ENCODE assay signal across 17 cellular contexts in the genomic region with DNA sequence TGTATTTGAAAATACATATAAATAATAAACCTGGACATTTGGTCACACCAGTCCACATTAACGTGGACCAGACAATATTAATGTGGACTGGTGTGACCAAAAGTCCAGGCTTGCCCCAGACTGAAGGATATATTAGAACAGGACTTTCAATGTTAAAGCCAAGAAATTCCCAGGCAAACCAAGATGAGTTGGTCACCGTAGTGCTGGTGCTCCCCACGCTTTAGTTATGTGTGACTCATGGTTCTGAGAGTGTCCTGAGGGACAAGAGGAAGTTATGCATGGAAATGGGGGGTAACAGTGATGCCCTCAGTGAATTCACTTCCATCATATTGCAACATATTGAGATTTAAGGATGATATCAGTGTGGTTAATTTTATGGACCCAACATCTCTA. TPM values are rescaled to one million over a fixed set of nuclear protein-coding genes. Genes with fewer than 3 reads are reported as not detected.
DNase-seq lines count a peak whose midpoint lies in the region; ATAC-seq and TF ChIP-seq lines count a peak whose summit lies in the region.
"Had no signal": no experiment of that assay in that cellular context is flagged by ENCODE, and none has a peak within 500 bp of the region (broad histone marks: within the 10 kb centered on the region; RNA-seq: fewer than 3 reads in every experiment).

No MANE protein-coding gene starts in this region.

- no peak overlapping the region for H3K27ac Mint-ChIP-seq in neural progenitor cell
- H3K27ac Mint-ChIP-seq: naive thymus-derived CD8-positive, alpha-beta T cell; progenitor cell of endocrine pancreas; T-helper 17 cell had no signal

- H3K36me3 ChIP-seq in BJ (ENCODE audit: control insufficient read depth, insufficient read depth, low read length) (no peaks in the 10 kb centered on the region), mammary epithelial cell (ENCODE audit: insufficient read depth, low read length) (no peaks in the 10 kb centered on the region), neural progenitor cell (no peaks in the 10 kb centered on the region)
- H3K36me3 ChIP-seq: esophagus squamous epithelium, stomach had no signal

- TF ChIP-seq CTCF in BJ (IDR thresholded peaks at IDR 0.05; ENCODE audit: insufficient read depth, low read depth, low read length) (no peak), mammary epithelial cell (conservative IDR thresholded peaks at IDR 0.05 in 1 of 2, IDR thresholded peaks at IDR 0.05 in 1 of 2; ENCODE audit: extremely low read depth in 1 of 2, insufficient read depth in 1 of 2, low read depth in 1 of 2, low read length in 2 of 2) (no peak), lower leg skin (IDR thresholded peaks at IDR 0.05) (no peak), neural progenitor cell (IDR thresholded peaks at IDR 0.05) (no peak)

- H3K27ac ChIP-seq in mammary epithelial cell (ENCODE audit: insufficient read depth, low read depth, low read length), result no peak overlapping the region
- H3K27ac ChIP-seq in neural progenitor cell, result no peak overlapping the region
- H3K27ac ChIP-seq: esophagus squamous epithelium, stomach had no signal

- H3K79me2 ChIP-seq in mammary epithelial cell (ENCODE audit: insufficient read depth, low read length) (no peaks in the 10 kb centered on the region), neural progenitor cell (ENCODE audit: low read depth) (no peaks in the 10 kb centered on the region)

- H3K9me3 ChIP-seq in mammary epithelial cell (replicated peaks; ENCODE audit: insufficient read depth, low read length) (no peaks in the 10 kb centered on the region), neural progenitor cell (ENCODE audit: low read depth) (no peaks in the 10 kb centered on the region)
- H3K9me3 ChIP-seq: esophagus squamous epithelium, stomach had no signal

- intact Hi-C loops in mammary epithelial cell (cut with micrococcal nuclease), result no loop called here
- intact Hi-C loops in lower leg skin (cut with DNase I; ENCODE audit: low total_unique reads), result no loop called here

- no peaks in the 10 kb centered on the region for H3K9me3 Mint-ChIP-seq in neural progenitor cell
- H3K9me3 Mint-ChIP-seq: naive thymus-derived CD8-positive, alpha-beta T cell had no signal

- dilution Hi-C loops in mammary epithelial cell (cut with HindIII; ENCODE audit: low sequenced_read_pairs), result no loop called here

- no peaks in the 10 kb centered on the region for H3K27me3 Mint-ChIP-seq in neural progenitor cell (ENCODE audit: insufficient read depth, low read depth)
- H3K27me3 Mint-ChIP-seq: progenitor cell of endocrine pancreas had no signal

- H3K4me1 ChIP-seq in mammary epithelial cell (ENCODE audit: insufficient read depth, low read length) (no peaks in the 10 kb centered on the region), neural progenitor cell (no peaks in the 10 kb centered on the region)

- no peak overlapping the region for H3K4me2 ChIP-seq in mammary epithelial cell (ENCODE audit: insufficient read depth, low read depth, low read length)
- no peak overlapping the region for H3K4me2 ChIP-seq in neural progenitor cell

- no peaks in the 10 kb centered on the region for H3K4me1 Mint-ChIP-seq in neural progenitor cell
- H3K4me1 Mint-ChIP-seq: T-helper 17 cell had no signal

- no peaks in the 10 kb centered on the region for H3K36me3 Mint-ChIP-seq in neural progenitor cell
- H3K36me3 Mint-ChIP-seq: naive thymus-derived CD8-positive, alpha-beta T cell had no signal

- CTCF ChIA-PET in BJ (lab: Yijun Ruan, JAX), result no interaction called here
- CTCF ChIA-PET in mammary epithelial cell (lab: Charles Lee; ENCODE audit: low non-redundant PET), result no interaction called here

- no peak overlapping the region for H3K4me3 Mint-ChIP-seq in neural progenitor cell
- H3K4me3 Mint-ChIP-seq: naive thymus-derived CD8-positive, alpha-beta T cell; T-helper 17 cell had no signal

- ATAC-seq in HG03521 (IDR thresholded peaks at IDR 0.05; ENCODE audit: unreplicated experiment) (no peak), GM18907 (IDR thresholded peaks at IDR 0.05; ENCODE audit: unreplicated experiment) (no peak), HG02981 (IDR thresholded peaks at IDR 0.05; ENCODE audit: unreplicated experiment) (no peak)
- ATAC-seq: naive thymus-derived CD8-positive, alpha-beta T cell; T-helper 17 cell had no signal

- H3K27me3 ChIP-seq in BJ (ENCODE audit: control insufficient read depth, insufficient read depth, low read length) (no peaks in the 10 kb centered on the region; the same call in 1 of the 2 replicates), mammary epithelial cell (ENCODE audit: insufficient read depth, low read length) (peaks cover 4% of the 10 kb centered on the region), neural progenitor cell (no peaks in the 10 kb centered on the region)
- H3K27me3 ChIP-seq: esophagus squamous epithelium, stomach had no signal

- H3K4me3 ChIP-seq in BJ (ENCODE audit: low read depth, low read length), result no peak overlapping the region
- no peak overlapping the region for H3K4me3 ChIP-seq in mammary epithelial cell (replicated peaks in 1 of 3; ENCODE audit: insufficient read depth in 1 of 3, low read depth in 2 of 3, low read length in 3 of 3)
- H3K4me3 ChIP-seq in lower leg skin (ENCODE audit: low read depth, poor library complexity, severe bottlenecking), result no peak overlapping the region
- H3K4me3 ChIP-seq in neural progenitor cell, result no peak overlapping the region
- H3K4me3 ChIP-seq: esophagus squamous epithelium, stomach had no signal

- DNase-seq in BJ (ENCODE audit: low read depth) (peak; percentile 52), LHCN-M2 (ENCODE audit: low read depth) (peak; percentile 47), mammary epithelial cell (peak; percentile 24), lower leg skin (ENCODE audit: low spot score in 2 of 2) (peak; percentile 14 to 59), neural progenitor cell (ENCODE audit: low spot score) (no peak)
- DNase-seq: activated CD4-positive, CD25-positive, alpha-beta regulatory T cell treated with anti-CD3 and anti-CD28 coated beads, Interleukin-2, amount 50 U/mL, for 72 hours; activated gamma-delta T cell; esophagus squamous epithelium; naive thymus-derived CD8-positive, alpha-beta T cell; NCI-H1092 treated with DMSO at 0.1 percent for 48 hours; SHP77 treated with DMSO at 0.1 percent for 48 hours; stomach; T-helper 17 cell had no signal

- in situ Hi-C loops in mammary epithelial cell (cut with MboI; ENCODE audit: low sequenced_read_pairs in 2 of 2), result no loop called here

- H3K9ac ChIP-seq in mammary epithelial cell (ENCODE audit: insufficient read depth, low read length), result no peak overlapping the region
- H3K9ac ChIP-seq in neural progenitor cell, result no peak overlapping the region

- no peaks in the 10 kb centered on the region for H3F3A ChIP-seq in neural progenitor cell (ENCODE audit: low read depth)

- no peak for TF ChIP-seq POLR2A in lower leg skin (IDR thresholded peaks at IDR 0.05)

- no peaks in the 10 kb centered on the region for H4K20me1 ChIP-seq in mammary epithelial cell (ENCODE audit: insufficient read depth, low read length)
- H4K20me1 ChIP-seq in neural progenitor cell (ENCODE audit: low read depth), result no peaks in the 10 kb centered on the region

- H2AFZ ChIP-seq in mammary epithelial cell (ENCODE audit: low read depth, low read length), result no peak overlapping the region
- no peak overlapping the region for H2AFZ ChIP-seq in neural progenitor cell (replicated peaks)

- 4% methylated on average over 3 of the region's 3 CpGs for WGBS in mammary epithelial cell (ENCODE audit: low coverage, missing lambda C conversion rate)
- WGBS in lower leg skin, 2 donors, result 57 to 76% methylated on average over 3 of the region's 3 CpGs

- POLR2A ChIA-PET in BJ (lab: Charles Lee), result no interaction called here

- no TSS peak for BruUV-seq in mammary epithelial cell (replicated peaks; lab: Mats Ljungman, UMichigan)

RNA-seq across cellular contexts. Expression of a gene that starts 31.4 kb away (rescaled TPM):
- polyA plus RNA-seq in BJ (2011; rRNA removed), result not detected in 2 replicates
- not detected in 2 replicates for polyA minus RNA-seq in BJ (2011; rRNA and poly(A)+ RNA removed)
- total RNA-seq in LHCN-M2 (2014; rRNA removed), result not detected in 2 replicates
- not detected for polyA plus RNA-seq in LHCN-M2 (2012)
- total RNA-seq in mammary epithelial cell, result under 1 TPM; 0.33 to 0.56 TPM
- 0.10 TPM for polyA plus RNA-seq in mammary epithelial cell
- polyA minus RNA-seq in mammary epithelial cell, result not detected
- total RNA-seq in lower leg skin, result under 1 TPM in 1 of 4 donors, not detected in 3; 0.13 TPM
- not detected in 2 replicates for total RNA-seq in neural progenitor cell (ENCODE audit: low replicate concordance)

RNA-seq across cellular contexts. Expression of a gene that starts 49.4 kb away (rescaled TPM):
- polyA plus RNA-seq in BJ (2011; rRNA removed) (not detected in 2 replicates), mammary epithelial cell (not detected)
- not detected in 2 replicates for polyA minus RNA-seq in BJ (2011; rRNA and poly(A)+ RNA removed)
- total RNA-seq in LHCN-M2 (2014; rRNA removed) (not detected in 2 replicates), mammary epithelial cell (under 1 TPM in 1 of 2 donors, not detected in 1; 0.33 TPM), lower leg skin (not detected), neural progenitor cell (ENCODE audit: low replicate concordance) (0.59 and 2.1 TPM in 2 replicates)
- not detected for polyA plus RNA-seq in LHCN-M2 (2012)
- not detected for polyA minus RNA-seq in mammary epithelial cell
- total RNA-seq: naive thymus-derived CD8-positive, alpha-beta T cell; T-helper 17 cell had no signal
- polyA plus RNA-seq: naive thymus-derived CD8-positive, alpha-beta T cell had no signal
